ENCODE assay signal across 1 cellular context in the genomic region with DNA sequence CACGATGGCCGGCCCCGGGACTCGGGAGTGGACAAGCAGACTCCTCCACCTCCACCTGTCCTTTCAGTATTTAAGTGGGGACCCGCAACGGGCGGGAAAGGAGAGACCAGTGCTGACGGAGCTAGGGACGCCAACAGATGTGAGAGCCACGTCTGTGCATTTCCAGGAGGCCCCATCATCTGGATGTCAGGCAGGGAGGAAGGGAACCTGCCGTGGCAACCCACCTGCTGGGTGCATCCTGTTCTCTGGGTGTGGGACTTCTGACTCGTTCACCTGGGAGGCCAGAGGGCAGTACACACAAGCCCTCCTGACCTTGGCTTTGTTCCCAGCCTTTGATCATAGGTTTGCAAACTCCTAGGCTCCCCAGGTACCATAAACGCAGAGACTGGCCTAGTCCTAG.
TF ChIP-seq lines count a peak whose summit lies in the region.

No MANE protein-coding gene starts in this region.

TF ChIP-seq in GM23338, 12 proteins besides CTCF, POLR2A, EP300 and RAD21 (continued from another document):
- TF ChIP-seq ZNF462 (CRISPR knock-in tag; IDR thresholded peaks at IDR 0.05): no peak
- TF ChIP-seq EZH2phosphoT487 (IDR thresholded peaks at IDR 0.05; ENCODE audit: unreplicated experiment): no peak
